8 cellular contexts compared by ENCODE assay signal in the genomic region with DNA sequence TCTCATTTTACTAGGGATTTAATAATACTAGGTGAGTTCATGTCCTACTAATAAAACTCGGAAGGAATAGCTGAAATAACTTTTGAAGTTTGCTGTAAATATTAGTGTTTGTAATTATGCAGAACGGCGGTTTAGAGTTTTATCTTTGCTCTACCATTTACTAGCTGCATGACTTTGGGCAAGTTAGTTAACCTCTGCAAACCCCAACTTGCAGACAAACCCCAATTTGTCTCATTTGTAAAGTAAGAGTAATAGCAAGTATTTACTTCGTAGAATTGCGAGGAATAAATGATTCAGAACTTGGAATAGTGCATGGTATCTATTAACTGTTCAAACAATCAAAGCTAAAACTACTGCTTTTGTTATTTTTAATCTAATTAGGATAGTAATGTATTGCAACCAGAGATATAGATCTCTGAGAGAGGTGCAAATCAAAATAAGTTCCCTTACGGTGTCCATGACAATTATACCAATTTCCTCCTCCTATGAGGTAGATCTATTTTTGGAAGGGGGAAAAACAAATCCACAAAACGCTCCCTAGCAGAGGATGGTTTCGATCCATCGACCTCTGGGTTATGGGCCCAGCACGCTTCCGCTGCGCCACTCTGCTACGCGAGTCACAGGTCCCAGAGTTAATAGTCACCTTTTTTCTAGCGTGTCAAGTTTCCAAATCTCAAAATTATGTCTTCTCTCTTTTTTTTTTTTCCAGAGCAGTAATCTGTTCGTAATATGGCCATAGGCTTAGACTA. TPM values are rescaled to one million over a fixed set of nuclear protein-coding genes. Genes with fewer than 3 reads are reported as not detected.
DNase-seq lines count a peak whose midpoint lies in the region; ATAC-seq and TF ChIP-seq lines count a peak whose summit lies in the region.

No MANE protein-coding gene starts in this region.

- H3K36me3 Mint-ChIP-seq in T-helper 2 cell treated with Interferon-gamma antibody and Interleukin-4, amounts not matched to agents 5 μg/mL and 100 μg/mL, for 36 hours (ENCODE audit: low read depth), result no peaks in the 10 kb centered on the region
- H3K36me3 Mint-ChIP-seq in natural killer cell treated with Interleukin-12 subunit alpha and Interleukin-12 subunit beta and Interleukin-15 and Interleukin-18, amount 100 ng/mL, for 72 hours, result no peaks in the 10 kb centered on the region

- H3K9me3 Mint-ChIP-seq in T-helper 2 cell treated with Interferon-gamma antibody and Interleukin-4, amounts not matched to agents 5 μg/mL and 100 μg/mL, for 36 hours, result no peaks in the 10 kb centered on the region
- H3K9me3 Mint-ChIP-seq in natural killer cell treated with Interleukin-12 subunit alpha and Interleukin-12 subunit beta and Interleukin-15 and Interleukin-18, amount 100 ng/mL, for 72 hours, result no peaks in the 10 kb centered on the region

- H3K4me1 Mint-ChIP-seq in T-helper 2 cell treated with Interferon-gamma antibody and Interleukin-4, amounts not matched to agents 5 μg/mL and 100 μg/mL, for 36 hours (ENCODE audit: low read depth), result peaks cover 51% of the 10 kb centered on the region
- H3K4me1 Mint-ChIP-seq in natural killer cell treated with Interleukin-12 subunit alpha and Interleukin-12 subunit beta and Interleukin-15 and Interleukin-18, amount 100 ng/mL, for 72 hours (ENCODE audit: low read depth in 2 of 2), result peaks cover 37 to 51% of the 10 kb centered on the region in 2 donors

- TF ChIP-seq CTCF in omental fat pad (IDR thresholded peaks at IDR 0.05), result no peak

- ATAC-seq in natural killer cell treated with Interleukin-12 subunit alpha and Interleukin-12 subunit beta and Interleukin-15 and Interleukin-18, amount 100 ng/mL, for 72 hours, result peak; percentile 61 to 64
- ATAC-seq in HG03460 (IDR thresholded peaks at IDR 0.05; ENCODE audit: unreplicated experiment) (no peak), omental fat pad (ENCODE audit: low FRiP score) (no peak)

- DNase-seq in GDM1 (lab: John Stamatoyannopoulos, UW), result peak; percentile 30
- peak; percentile 42 for DNase-seq in MV-4-11 (lab: John Stamatoyannopoulos, UW)
- peak; percentile 58 for DNase-seq in T-helper 2 cell treated with Interferon-gamma antibody and Interleukin-4, amounts not matched to agents 5 μg/mL and 100 μg/mL, for 36 hours (ENCODE audit: low spot score)
- peak; percentile 56 for DNase-seq in central memory CD4-positive, alpha-beta T cell
- no peak for DNase-seq in natural killer cell treated with Interleukin-12 subunit alpha and Interleukin-12 subunit beta and Interleukin-15 and Interleukin-18, amount 100 ng/mL, for 72 hours (ENCODE audit: low spot score)
- no peak for DNase-seq in omental fat pad (ENCODE audit: low spot score)
- no peak for DNase-seq in ureter (ENCODE audit: low spot score)

- H3K27me3 Mint-ChIP-seq in T-helper 2 cell treated with Interferon-gamma antibody and Interleukin-4, amounts not matched to agents 5 μg/mL and 100 μg/mL, for 36 hours (ENCODE audit: low read depth), result peaks cover 28% of the 10 kb centered on the region
- peaks cover 31 to 52% of the 10 kb centered on the region in 2 donors for H3K27me3 Mint-ChIP-seq in natural killer cell treated with Interleukin-12 subunit alpha and Interleukin-12 subunit beta and Interleukin-15 and Interleukin-18, amount 100 ng/mL, for 72 hours

- H3K4me3 Mint-ChIP-seq in T-helper 2 cell treated with Interferon-gamma antibody and Interleukin-4, amounts not matched to agents 5 μg/mL and 100 μg/mL, for 36 hours, result peak overlapping the region; percentile 89
- peak overlapping the region; percentile 81 for H3K4me3 Mint-ChIP-seq in natural killer cell treated with Interleukin-12 subunit alpha and Interleukin-12 subunit beta and Interleukin-15 and Interleukin-18, amount 100 ng/mL, for 72 hours

- peak overlapping the region; percentile 81 for H3K27ac Mint-ChIP-seq in T-helper 2 cell treated with Interferon-gamma antibody and Interleukin-4, amounts not matched to agents 5 μg/mL and 100 μg/mL, for 36 hours
- H3K27ac Mint-ChIP-seq in natural killer cell treated with Interleukin-12 subunit alpha and Interleukin-12 subunit beta and Interleukin-15 and Interleukin-18, amount 100 ng/mL, for 72 hours, result peak overlapping the region; percentile 85 to 87

RNA-seq across cellular contexts. Expression of a gene that starts 35.1 kb away (rescaled TPM):
- 100 to 1,000 TPM; 107 to 133 TPM for total RNA-seq in natural killer cell treated with Interleukin-12 subunit alpha and Interleukin-12 subunit beta and Interleukin-15 and Interleukin-18, amount 100 ng/mL, for 72 hours
- 10 to 100 TPM; 15.7 to 39.7 (median 20.5) TPM for total RNA-seq in omental fat pad
- total RNA-seq in ureter, result 15.8 TPM

RNA-seq across cellular contexts. Expression of a gene that starts 53.0 kb away (rescaled TPM):
- 10 to 100 TPM; 24.6 to 31.8 TPM for total RNA-seq in natural killer cell treated with Interleukin-12 subunit alpha and Interleukin-12 subunit beta and Interleukin-15 and Interleukin-18, amount 100 ng/mL, for 72 hours
- total RNA-seq in omental fat pad (10 to 100 TPM in 1 of 4 donors, 1 to 10 TPM in 3; 6.5 to 14.2 (median 7.4) TPM), ureter (15.0 TPM)

Comparison
In these comparisons a context has a peak if more than half of its experiments do, and no peak if none do; other contexts are left out.
1. DNase-seq: peak in GDM1 (single experiment), MV-4-11 (single experiment), T-helper 2 cell treated with Interferon-gamma antibody and Interleukin-4, amounts not matched to agents 5 μg/mL and 100 μg/mL, for 36 hours (single experiment) and central memory CD4-positive, alpha-beta T cell (single experiment); none in natural killer cell treated with Interleukin-12 subunit alpha and Interleukin-12 subunit beta and Interleukin-15 and Interleukin-18, amount 100 ng/mL, for 72 hours (single experiment), omental fat pad (single experiment) and ureter (single experiment).
2. ATAC-seq: peak in natural killer cell treated with Interleukin-12 subunit alpha and Interleukin-12 subunit beta and Interleukin-15 and Interleukin-18, amount 100 ng/mL, for 72 hours (2 of 2); none in HG03460 (single experiment) and omental fat pad (single experiment).